11 cellular contexts compared by ENCODE assay signal in the genomic region with DNA sequence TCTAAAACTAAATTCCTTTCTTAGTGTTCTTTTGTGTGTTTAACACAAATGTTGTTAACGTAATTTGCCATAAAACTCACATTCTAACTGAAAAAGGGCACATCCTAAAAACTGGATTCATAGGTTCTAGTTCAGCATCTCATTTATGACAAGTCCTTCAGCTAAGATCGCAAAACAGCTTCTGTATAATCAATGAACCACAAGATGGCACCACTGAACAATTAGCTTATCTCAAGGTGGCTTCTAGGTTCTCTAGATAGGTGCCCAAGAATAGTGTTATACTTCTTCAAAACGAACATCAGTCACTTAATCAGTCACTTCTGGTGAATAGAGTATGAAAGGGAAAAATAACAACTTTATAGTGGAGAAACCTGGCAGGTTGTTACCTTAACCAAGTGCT. TPM values are rescaled to one million over a fixed set of nuclear protein-coding genes. Genes with fewer than 3 reads are reported as not detected.
DNase-seq lines count a peak whose midpoint lies in the region; ATAC-seq and TF ChIP-seq lines count a peak whose summit lies in the region.
"Had no signal": no experiment of that assay in that cellular context is flagged by ENCODE, and none has a peak within 500 bp of the region (broad histone marks: within the 10 kb centered on the region; RNA-seq: fewer than 3 reads in every experiment).

No MANE protein-coding gene starts in this region.

- H3K27ac Mint-ChIP-seq in stimulated activated naive CD8-positive, alpha-beta T cell treated with anti-CD3 and anti-CD28 coated beads, Interleukin-15, amount 100 ng/mL, for 72 hours = no peak overlapping the region
- H3K27ac Mint-ChIP-seq: activated naive CD4-positive, alpha-beta T cell treated with anti-CD3 and anti-CD28 coated beads, Interleukin-2, amount 50 U/mL, for 24 hours had no signal

- no peak overlapping the region for H3K4ac ChIP-seq in mesendoderm (ENCODE audit: low read depth, low read length)

- H3K27me3 Mint-ChIP-seq in stimulated activated naive CD8-positive, alpha-beta T cell treated with anti-CD3 and anti-CD28 coated beads, Interleukin-15, amount 100 ng/mL, for 72 hours = no peaks in the 10 kb centered on the region
- H3K27me3 Mint-ChIP-seq: activated naive CD4-positive, alpha-beta T cell treated with anti-CD3 and anti-CD28 coated beads, Interleukin-2, amount 50 U/mL, for 24 hours had no signal

- H3K18ac ChIP-seq in mesendoderm (ENCODE audit: low read length) = no peak overlapping the region

- no peak overlapping the region for H3K4me3 Mint-ChIP-seq in stimulated activated naive CD8-positive, alpha-beta T cell treated with anti-CD3 and anti-CD28 coated beads, Interleukin-15, amount 100 ng/mL, for 72 hours
- H3K4me3 Mint-ChIP-seq: activated naive CD4-positive, alpha-beta T cell treated with anti-CD3 and anti-CD28 coated beads, Interleukin-2, amount 50 U/mL, for 24 hours had no signal

- H2BK5ac ChIP-seq in mesendoderm (ENCODE audit: low read length) = no peak overlapping the region

- no peak overlapping the region for H3K4me2 ChIP-seq in mesendoderm (ENCODE audit: low read length)

- no peaks in the 10 kb centered on the region for H3K9me3 ChIP-seq in adipocyte (ENCODE audit: control insufficient read depth, low read length)
- H3K9me3 ChIP-seq: upper lobe of left lung had no signal

- H3K9ac ChIP-seq in adipocyte (ENCODE audit: low read length) = no peak overlapping the region
- no peak overlapping the region for H3K9ac ChIP-seq in mesendoderm (ENCODE audit: low read length)

- no peak overlapping the region for H2AK5ac ChIP-seq in mesendoderm (ENCODE audit: low read length)

- H3K9me3 Mint-ChIP-seq in stimulated activated naive CD8-positive, alpha-beta T cell treated with anti-CD3 and anti-CD28 coated beads, Interleukin-15, amount 100 ng/mL, for 72 hours = peaks cover 0 to 3% of the 10 kb centered on the region in 2 donors
- H3K9me3 Mint-ChIP-seq: activated naive CD4-positive, alpha-beta T cell treated with anti-CD3 and anti-CD28 coated beads, Interleukin-2, amount 50 U/mL, for 24 hours had no signal

- no peak overlapping the region for H3K4me3 ChIP-seq in Jurkat, Clone E6-1 (ENCODE audit: low read length)
- H3K4me3 ChIP-seq in adipocyte (ENCODE audit: low read length) (no peak overlapping the region), mesendoderm (ENCODE audit: low read length) (no peak overlapping the region)
- H3K4me3 ChIP-seq: upper lobe of left lung had no signal

- H4K8ac ChIP-seq in mesendoderm (ENCODE audit: low read depth, low read length) = no peak overlapping the region

- no peak overlapping the region for H3K27ac ChIP-seq in mesendoderm (ENCODE audit: low read depth, low read length)
- H3K27ac ChIP-seq: upper lobe of left lung had no signal

- peak; percentile 14 for TF ChIP-seq CTCF in GM10266 (IDR thresholded peaks at IDR 0.05; ENCODE audit: control insufficient read depth, insufficient read depth, low read depth, missing control alignments)

- no CpG with 5 or more reads among the region's 3 CpGs for WGBS in mesendoderm (ENCODE audit: extremely low coverage, insufficient coverage, low lambda C conversion rate)

- H3K36me3 ChIP-seq in adipocyte (ENCODE audit: control insufficient read depth, insufficient read depth, low read length, severe bottlenecking) (no peaks in the 10 kb centered on the region), mesendoderm (ENCODE audit: control insufficient read depth, insufficient read depth, low read length) (no peaks in the 10 kb centered on the region)
- H3K36me3 ChIP-seq: upper lobe of left lung had no signal

- DNase-seq in GM10266 (ENCODE audit: extremely low spot score) = no peak
- peak; percentile 10 for DNase-seq in Jurkat, Clone E6-1 (ENCODE audit: low read depth, low spot score)
- DNase-seq in adipocyte (ENCODE audit: low read depth) = peak; percentile 3
- peak; percentile 34 for DNase-seq in mesendoderm
- DNase-seq in activated CD4-positive, alpha-beta T cell treated with anti-CD3 and anti-CD28 coated beads for 4 hours = no peak
- DNase-seq in stimulated activated naive CD8-positive, alpha-beta T cell treated with anti-CD3 and anti-CD28 coated beads, Interleukin-15, amount 100 ng/mL, for 72 hours = no peak
- no peak for DNase-seq in NCI-H146 (lab: John Stamatoyannopoulos, UW)
- DNase-seq: stimulated activated CD4-positive, alpha-beta T cell treated with anti-CD3 and anti-CD28 coated beads, Interleukin-12 subunit alpha, Interleukin-12 subunit beta, amount 100 ng/mL, for 4 hours; upper lobe of left lung had no signal

- H3K56ac ChIP-seq in mesendoderm (ENCODE audit: low read length) = no peak overlapping the region

- H2BK15ac ChIP-seq in mesendoderm (replicated peaks; ENCODE audit: low read depth) = no peak overlapping the region

- H3K27me3 ChIP-seq in adipocyte (replicated peaks; ENCODE audit: control insufficient read depth, insufficient read depth, low read length) = peaks cover 3% of the 10 kb centered on the region
- no peaks in the 10 kb centered on the region for H3K27me3 ChIP-seq in mesendoderm (ENCODE audit: insufficient read depth, low read length, poor library complexity)
- H3K27me3 ChIP-seq: upper lobe of left lung had no signal

- H2BK120ac ChIP-seq in mesendoderm (ENCODE audit: low read depth, low read length) = no peak overlapping the region

- no peaks in the 10 kb centered on the region for H3K79me2 ChIP-seq in mesendoderm (ENCODE audit: control insufficient read depth, insufficient read depth, low read length)

- no peak overlapping the region for H3K23ac ChIP-seq in mesendoderm (ENCODE audit: low read length)

- H3K4me1 Mint-ChIP-seq in stimulated activated naive CD8-positive, alpha-beta T cell treated with anti-CD3 and anti-CD28 coated beads, Interleukin-15, amount 100 ng/mL, for 72 hours = no peaks in the 10 kb centered on the region
- H3K4me1 Mint-ChIP-seq: activated naive CD4-positive, alpha-beta T cell treated with anti-CD3 and anti-CD28 coated beads, Interleukin-2, amount 50 U/mL, for 24 hours had no signal

- no peak overlapping the region for H4K5ac ChIP-seq in mesendoderm (ENCODE audit: low read length)

- no peaks in the 10 kb centered on the region for H3K4me1 ChIP-seq in adipocyte (ENCODE audit: control insufficient read depth, insufficient read depth, low read length)
- no peaks in the 10 kb centered on the region for H3K4me1 ChIP-seq in mesendoderm (ENCODE audit: control insufficient read depth, low read depth, low read length)
- H3K4me1 ChIP-seq: upper lobe of left lung had no signal

- no peak for ATAC-seq in stimulated activated naive CD8-positive, alpha-beta T cell treated with anti-CD3 and anti-CD28 coated beads, Interleukin-15, amount 100 ng/mL, for 72 hours
- ATAC-seq in GM21825 (IDR thresholded peaks at IDR 0.05; ENCODE audit: unreplicated experiment) = no peak

- no peaks in the 10 kb centered on the region for H3K79me1 ChIP-seq in mesendoderm (ENCODE audit: low read length)

RNA-seq across cellular contexts. Expression of a gene that starts 54.3 kb away (rescaled TPM):
- polyA plus RNA-seq in Jurkat, Clone E6-1 (2012; ENCODE audit: insufficient read depth, insufficient read length) = not detected
- 0.79 TPM for polyA plus RNA-seq in mesendoderm (2013, experiment 1 of 2)
- 0.85 TPM for polyA plus RNA-seq in mesendoderm (2013, experiment 2 of 2)

Comparison
In these comparisons a context has a peak if more than half of its experiments do, and no peak if none do; other contexts are left out.
1. DNase-seq: peak in Jurkat, Clone E6-1 (single experiment), adipocyte (single experiment) and mesendoderm (single experiment); none in GM10266 (single experiment), activated CD4-positive, alpha-beta T cell treated with anti-CD3 and anti-CD28 coated beads for 4 hours (0 of 2), stimulated activated naive CD8-positive, alpha-beta T cell treated with anti-CD3 and anti-CD28 coated beads, Interleukin-15, amount 100 ng/mL, for 72 hours (0 of 2) and NCI-H146 (single experiment).